In genomic region chrX:119758682-119759332, GRCh38 we compare ENCODE assay signal across 9 cellular contexts. TPM values are rescaled to one million over a fixed set of nuclear protein-coding genes. Genes with fewer than 3 reads are reported as not detected.
DNase-seq lines count a peak whose midpoint lies in the region; ATAC-seq, FAIRE-seq and TF ChIP-seq lines count a peak whose summit lies in the region.
"Had no signal": no experiment of that assay in that cellular context is flagged by ENCODE, and none has a peak within 500 bp of the region (broad histone marks: within the 10 kb centered on the region; RNA-seq: fewer than 3 reads in every experiment).

No MANE protein-coding gene starts in this region.

- H3K4me1 ChIP-seq in OCI-LY7 (ENCODE audit: insufficient read depth, low read length, poor library complexity, severe bottlenecking) (peaks cover 74% of the 10 kb centered on the region), astrocyte (ENCODE audit: insufficient read depth, low read length) (peaks cover 12% of the 10 kb centered on the region)

- no peak overlapping the region for H3K27ac ChIP-seq in OCI-LY7 (ENCODE audit: low read depth, low read length, poor library complexity, severe bottlenecking)
- H3K27ac ChIP-seq in astrocyte (ENCODE audit: low read depth, low read length), result no peak overlapping the region

- H3K27me3 Mint-ChIP-seq in astrocyte (ENCODE audit: low read depth, unreplicated experiment) (peaks cover 11% of the 10 kb centered on the region), immature natural killer cell (ENCODE audit: low read depth in 3 of 3) (peaks cover 7 to 10% (median 8%) of the 10 kb centered on the region in 3 donors)

- H3K9me3 Mint-ChIP-seq in astrocyte (ENCODE audit: unreplicated experiment), result no peaks in the 10 kb centered on the region
- H3K9me3 Mint-ChIP-seq in immature natural killer cell, result no peaks in the 10 kb centered on the region

- ATAC-seq in HG03196 (IDR thresholded peaks at IDR 0.05; ENCODE audit: unreplicated experiment), result no peak
- ATAC-seq in GM21367 (IDR thresholded peaks at IDR 0.05; ENCODE audit: unreplicated experiment), result no peak

- H3K36me3 ChIP-seq in OCI-LY7 (ENCODE audit: insufficient read depth, low read length) (no peaks in the 10 kb centered on the region), astrocyte (ENCODE audit: insufficient read depth, low read length) (no peaks in the 10 kb centered on the region)

- H3K4me3 ChIP-seq in OCI-LY7 (ENCODE audit: low read depth, low read length, poor library complexity, severe bottlenecking) (peak overlapping the region; percentile 65), astrocyte (ENCODE audit: insufficient read depth, low read depth, low read length) (peak overlapping the region; percentile 23)

- CTCF ChIA-PET in OCI-LY7 (lab: Charles Lee; ENCODE audit: unreplicated experiment), result interaction anchor here (0.6 kb wide), 1 partner anchor 149 kb away, joined by 5 read pairs; no protein-coding TSS in a partner anchor

- H3K4me2 ChIP-seq in OCI-LY7 (ENCODE audit: low read length) (peak overlapping the region; percentile 87), astrocyte (ENCODE audit: low read length) (peak overlapping the region; percentile 80)

- no peak overlapping the region for H3K27ac Mint-ChIP-seq in astrocyte (ENCODE audit: unreplicated experiment)
- no peak overlapping the region for H3K27ac Mint-ChIP-seq in immature natural killer cell

- H3K4me1 Mint-ChIP-seq in astrocyte (ENCODE audit: low read depth, unreplicated experiment), result peaks cover 19% of the 10 kb centered on the region
- H3K4me1 Mint-ChIP-seq in immature natural killer cell, result peaks cover 38 to 42% of the 10 kb centered on the region in 2 donors

- H3K4me3 Mint-ChIP-seq in astrocyte (ENCODE audit: unreplicated experiment), result no peak overlapping the region
- H3K4me3 Mint-ChIP-seq in immature natural killer cell, result peak overlapping the region; percentile 32 to 62 (median 46)

- TF ChIP-seq CTCF in OCI-LY7 (conservative IDR thresholded peaks at IDR 0.05; ENCODE audit: low read length) (no peak), astrocyte (IDR thresholded peaks at IDR 0.05; ENCODE audit: insufficient read depth, low read depth, low read length) (no peak)

- no peak overlapping the region for H3K9ac ChIP-seq in astrocyte (ENCODE audit: low read length)

- H2AFZ ChIP-seq in OCI-LY7 (ENCODE audit: low read length), result peak overlapping the region; percentile 91; the same call in 1 of the 2 replicates
- peak overlapping the region; percentile 56 for H2AFZ ChIP-seq in astrocyte (ENCODE audit: low read depth, low read length)

- FAIRE-seq in astrocyte (lab: Jason Lieb, UNC), result no peak

- H3K36me3 Mint-ChIP-seq in astrocyte (ENCODE audit: low read depth, unreplicated experiment), result no peaks in the 10 kb centered on the region
- no peaks in the 10 kb centered on the region for H3K36me3 Mint-ChIP-seq in immature natural killer cell

- no peaks in the 10 kb centered on the region for H3K79me2 ChIP-seq in OCI-LY7 (ENCODE audit: insufficient read depth, low read depth, low read length)
- H3K79me2 ChIP-seq in astrocyte (ENCODE audit: insufficient read depth, low read length), result no peaks in the 10 kb centered on the region

- no peaks in the 10 kb centered on the region for H3K9me2 ChIP-seq in OCI-LY7 (ENCODE audit: insufficient read depth, low read length)

- no peaks in the 10 kb centered on the region for H3K27me3 ChIP-seq in astrocyte (ENCODE audit: insufficient read depth, low read length)

- no TSS peak for BruUV-seq in OCI-LY7 (replicated peaks; lab: Mats Ljungman, UMichigan)

- POLR2A ChIA-PET in OCI-LY7 (lab: Charles Lee), result interaction anchor here (1.3 to 2.1 kb wide), 3 partner anchors 13 to 94 kb away, joined by 3 to 6 read pairs (median 3); partner anchors contain the start of gene UPF3B

- DNase-seq in Daoy (ENCODE audit: low read depth), result peak; percentile 19
- no peak for DNase-seq in OCI-LY7 (ENCODE audit: low spot score)
- no peak for DNase-seq in astrocyte (ENCODE audit: low read depth)
- peak; percentile 29 to 34 (median 29) for DNase-seq in immature natural killer cell
- DNase-seq in stimulated activated CD4-positive, alpha-beta T cell treated with anti-CD3 and anti-CD28 coated beads, Interleukin-4, amount 100 ng/mL, for 24 hours, result peak; percentile 15
- DNase-seq in epidermal melanocyte (ENCODE audit: insufficient read length, low spot score), result no peak

- no peaks in the 10 kb centered on the region for H4K20me1 ChIP-seq in OCI-LY7 (ENCODE audit: insufficient read depth, low read length)
- H4K20me1 ChIP-seq in astrocyte (ENCODE audit: insufficient read depth, low read length), result no peaks in the 10 kb centered on the region

- H3K9me3 ChIP-seq in OCI-LY7 (ENCODE audit: low read length), result no peaks in the 10 kb centered on the region
- H3K9me3 ChIP-seq in astrocyte (ENCODE audit: insufficient read depth, low read depth, low read length), result no peaks in the 10 kb centered on the region

- intact Hi-C loops in OCI-LY7 (cut with micrococcal nuclease; ENCODE audit: unreplicated experiment), result loop anchor here (10.0 kb wide), 1 partner anchor 154 kb away; the partner anchor contains the start of gene NKRF

RNA-seq across cellular contexts. Expression of gene SOWAHD, which starts 0.4 kb away (rescaled TPM):
- total RNA-seq in Daoy (2014; rRNA removed; shearing (Covaris generic)), result 0.17 TPM in 1 of 2 replicates, not detected in the other
- not detected in 2 replicates for total RNA-seq in OCI-LY7 (2014; rRNA removed; shearing (Covaris generic))
- total RNA-seq in OCI-LY7 (2022), result 0.29 and 0.55 TPM in 2 replicates
- 0.54 TPM in 1 of 2 replicates, not detected in the other for total RNA-seq in astrocyte
- under 1 TPM in 2 of 3 donors, not detected in 1; 0.33 to 0.69 TPM for polyA plus RNA-seq in immature natural killer cell
- total RNA-seq: NCI-H460 had no signal

RNA-seq across cellular contexts. Expression of gene RPL39, which starts 32.6 kb away (rescaled TPM):
- total RNA-seq in Daoy (2014; rRNA removed; shearing (Covaris generic)), result 2,217 and 4,418 TPM in 2 replicates
- 1,897 and 2,118 TPM in 2 replicates for total RNA-seq in OCI-LY7 (2014; rRNA removed; shearing (Covaris generic))
- total RNA-seq in OCI-LY7 (2022) (2,029 and 2,070 TPM in 2 replicates), astrocyte (1,404 and 1,492 TPM in 2 replicates)
- 1,000 to 10,000 TPM; 1,116 to 2,496 (median 1,471) TPM for polyA plus RNA-seq in immature natural killer cell

Comparison
In these comparisons a context has a peak if more than half of its experiments do, and no peak if none do; other contexts are left out.
1. DNase-seq: peak in Daoy (single experiment), immature natural killer cell (3 of 3) and stimulated activated CD4-positive, alpha-beta T cell treated with anti-CD3 and anti-CD28 coated beads, Interleukin-4, amount 100 ng/mL, for 24 hours (single experiment); none in OCI-LY7 (single experiment), astrocyte (single experiment) and epidermal melanocyte (single experiment).